In genomic region chr3:49553690-49554634, GRCh38 we compare ENCODE assay signal across 1 cellular context.
TF ChIP-seq lines count a peak whose summit lies in the region.

Gene BSN (plus strand): TSS chr3:49554477. CDS start chr3:49554603, 126 bp downstream.

TF ChIP-seq in HepG2, 621 proteins besides CTCF, POLR2A, EP300 and RAD21 (continued from another document and continues in another):
- TF ChIP-seq ARID5B (CRISPR knock-in tag; IDR thresholded peaks at IDR 0.05): no peak
- TF ChIP-seq ESRRA (CRISPR knock-in tag; IDR thresholded peaks at IDR 0.05; ENCODE audit: low read depth): peak; percentile 12; the same call in 1 of the 2 replicates
- TF ChIP-seq ARID3A (IDR thresholded peaks at IDR 0.05; ENCODE audit: low read depth, low read length): no peak
- TF ChIP-seq ZNF33A (CRISPR knock-in tag; IDR thresholded peaks at IDR 0.05; ENCODE audit: borderline replicate concordance): no peak
- no peak for TF ChIP-seq ATF7 (IDR thresholded peaks at IDR 0.05)
- no peak for TF ChIP-seq ATF7 (CRISPR knock-in tag; IDR thresholded peaks at IDR 0.05)
- TF ChIP-seq ZNF121 (CRISPR knock-in tag; IDR thresholded peaks at IDR 0.05): no peak
- TF ChIP-seq HOXA9 (CRISPR knock-in tag; IDR thresholded peaks at IDR 0.05; ENCODE audit: borderline replicate concordance): no peak; the same call in 1 of the 2 replicates
- TF ChIP-seq NPAS2 (CRISPR knock-in tag; IDR thresholded peaks at IDR 0.05; ENCODE audit: borderline replicate concordance): no peak
- no peak for TF ChIP-seq ZIK1 (CRISPR knock-in tag; IDR thresholded peaks at IDR 0.05; ENCODE audit: borderline replicate concordance, low read depth)
- TF ChIP-seq TBP (CRISPR knock-in tag; IDR thresholded peaks at IDR 0.05): no peak
- TF ChIP-seq ZNF614 (CRISPR knock-in tag; IDR thresholded peaks at IDR 0.05; ENCODE audit: borderline replicate concordance): no peak; the same call in 1 of the 2 replicates
- TF ChIP-seq HMG20A (CRISPR knock-in tag; IDR thresholded peaks at IDR 0.05; ENCODE audit: borderline replicate concordance): no peak
- no peak; the same call in 1 of the 2 replicates for TF ChIP-seq JDP2 (CRISPR knock-in tag; IDR thresholded peaks at IDR 0.05; ENCODE audit: borderline replicate concordance)
- 0 out of 2 replicates have a peak, but pooled peaks have one; percentile 28 for TF ChIP-seq ZFP37 (CRISPR knock-in tag; IDR thresholded peaks at IDR 0.05; ENCODE audit: borderline replicate concordance)
- no peak for TF ChIP-seq ATM (IDR thresholded peaks at IDR 0.05; ENCODE audit: borderline replicate concordance)
- TF ChIP-seq ZNF550 (CRISPR knock-in tag; IDR thresholded peaks at IDR 0.05; ENCODE audit: borderline replicate concordance): 0 out of 2 replicates have a peak, but pooled peaks have one; percentile 75
- no peak for TF ChIP-seq STAT5B (CRISPR knock-in tag; IDR thresholded peaks at IDR 0.05)
- TF ChIP-seq KDM5B (CRISPR knock-in tag; IDR thresholded peaks at IDR 0.05; ENCODE audit: borderline replicate concordance): peak; percentile 79; the same call in 1 of the 2 replicates
- no peak for TF ChIP-seq ZNF18 (CRISPR knock-in tag; IDR thresholded peaks at IDR 0.05; ENCODE audit: insufficient replicate concordance)
- no peak for TF ChIP-seq AGO1 (IDR thresholded peaks at IDR 0.05; ENCODE audit: low read depth, low read length, poor library complexity, severe bottlenecking)
- TF ChIP-seq ZNF275 (CRISPR knock-in tag; IDR thresholded peaks at IDR 0.05; ENCODE audit: borderline replicate concordance): no peak
- no peak for TF ChIP-seq TEF (CRISPR knock-in tag; IDR thresholded peaks at IDR 0.05)
- no peak for TF ChIP-seq SNAPC5 (CRISPR knock-in tag; IDR thresholded peaks at IDR 0.05; ENCODE audit: borderline replicate concordance)
- TF ChIP-seq ZBTB2 (CRISPR knock-in tag; IDR thresholded peaks at IDR 0.05; ENCODE audit: low read depth): peak; percentile 68; the same call in 1 of the 2 replicates
- TF ChIP-seq HNRNPL (IDR thresholded peaks at IDR 0.05; ENCODE audit: low read depth, low read length): no peak
- 0 out of 2 replicates have a peak, but pooled peaks have one; percentile 24 for TF ChIP-seq RXRB (CRISPR knock-in tag; IDR thresholded peaks at IDR 0.05; ENCODE audit: borderline replicate concordance)
- no peak for TF ChIP-seq ZNF496 (CRISPR knock-in tag; IDR thresholded peaks at IDR 0.05; ENCODE audit: insufficient replicate concordance)
- TF ChIP-seq THAP8 (CRISPR knock-in tag; IDR thresholded peaks at IDR 0.05; ENCODE audit: borderline replicate concordance): no peak; the same call in 1 of the 2 replicates
- no peak for TF ChIP-seq NFYC (CRISPR knock-in tag; IDR thresholded peaks at IDR 0.05)
- no peak; the same call in 1 of the 2 replicates for TF ChIP-seq ETV5 (CRISPR knock-in tag; IDR thresholded peaks at IDR 0.05; ENCODE audit: borderline replicate concordance)
- no peak for TF ChIP-seq GTF2F1 (IDR thresholded peaks at IDR 0.05; ENCODE audit: low read length)
- TF ChIP-seq ZFP41 (CRISPR knock-in tag; IDR thresholded peaks at IDR 0.05; ENCODE audit: borderline replicate concordance): 0 out of 2 replicates have a peak, but pooled peaks have one; percentile 41
- TF ChIP-seq ZNF362 (CRISPR knock-in tag; IDR thresholded peaks at IDR 0.05; ENCODE audit: borderline replicate concordance): no peak
- no peak for TF ChIP-seq AKAP8 (CRISPR knock-in tag; IDR thresholded peaks at IDR 0.05)
- no peak for TF ChIP-seq DZIP1 (CRISPR knock-in tag; IDR thresholded peaks at IDR 0.05)
- peak; percentile 25; the same call in 1 of the 2 replicates for TF ChIP-seq GATAD2A (CRISPR knock-in tag; IDR thresholded peaks at IDR 0.05)
- no peak for TF ChIP-seq HDAC2 (CRISPR knock-in tag; IDR thresholded peaks at IDR 0.05)
- peak; percentile 98 for TF ChIP-seq ZBTB14 (CRISPR knock-in tag; IDR thresholded peaks at IDR 0.05)
- 0 out of 2 replicates have a peak, but pooled peaks have one; percentile 41 for TF ChIP-seq ZNF567 (CRISPR knock-in tag; IDR thresholded peaks at IDR 0.05; ENCODE audit: borderline replicate concordance)
- TF ChIP-seq ADNP (CRISPR knock-in tag; IDR thresholded peaks at IDR 0.05): no peak
- no peak for TF ChIP-seq HIC2 (CRISPR knock-in tag; IDR thresholded peaks at IDR 0.05; ENCODE audit: low read depth)
- TF ChIP-seq ZNF766 (CRISPR knock-in tag; IDR thresholded peaks at IDR 0.05; ENCODE audit: borderline replicate concordance): 0 out of 2 replicates have a peak, but pooled peaks have one; percentile 13
